In the genomic region with DNA sequence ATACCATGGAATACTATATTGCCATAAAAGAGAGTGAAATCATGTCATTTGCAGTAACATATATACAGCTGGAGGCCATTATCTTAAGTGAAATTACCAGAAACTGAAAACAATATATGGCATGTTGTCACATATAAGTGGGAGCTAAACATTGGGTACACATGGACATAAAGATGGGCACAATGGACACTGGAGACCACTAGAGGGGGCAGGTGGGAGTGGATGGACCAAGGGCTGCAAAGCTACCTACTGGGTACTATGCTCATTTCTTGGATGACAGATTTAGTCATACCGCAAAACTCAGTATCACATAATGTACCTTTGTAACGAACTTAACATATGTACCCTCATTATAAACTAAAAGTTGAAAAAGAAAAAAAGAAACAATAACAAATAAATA, we compare ENCODE assay signal across 14 cellular contexts.
DNase-seq lines count a peak whose midpoint lies in the region; TF ChIP-seq lines count a peak whose summit lies in the region.
"Had no signal": no experiment of that assay in that cellular context is flagged by ENCODE, and none has a peak within 500 bp of the region (broad histone marks: within the 10 kb centered on the region; RNA-seq: fewer than 3 reads in every experiment).

No MANE protein-coding gene starts in this region.

- H3K9me2 ChIP-seq in OCI-LY7 (ENCODE audit: insufficient read depth, low read length): no peaks in the 10 kb centered on the region

- POLR2A ChIA-PET in OCI-LY7 (lab: Charles Lee): no interaction called here

- DNase-seq in DMS 273 (lab: John Stamatoyannopoulos, UW; ENCODE audit: unreplicated experiment): peak; percentile 33
- no peak for DNase-seq in DMS 273 treated with DMSO at 0.1 percent for 48 hours (lab: John Stamatoyannopoulos, UW)
- no peak for DNase-seq in OCI-LY7 (ENCODE audit: low spot score)
- DNase-seq in epithelial cell of proximal tubule (ENCODE audit: low read depth): no peak
- no peak for DNase-seq in retinal pigment epithelial cell (ENCODE audit: low read depth)
- DNase-seq in activated T-cell treated with anti-CD3 and anti-CD28 coated beads, Interleukin-2, amount 50 U/mL, for 48 hours: no peak
- DNase-seq in Ammon's horn (ENCODE audit: low spot score): no peak
- DNase-seq in CD1c-positive myeloid dendritic cell (ENCODE audit: extremely low spot score): no peak
- DNase-seq: 8988T; activated CD8-positive, alpha-beta memory T cell treated with anti-CD3 and anti-CD28 coated beads for 24 hours; activated effector memory CD4-positive, alpha-beta T cell treated with anti-CD3 and anti-CD28 coated beads, Interleukin-2, amount 50 U/mL, for 16 hours; NCI-H2171; NK-92 treated with Interleukin-12 subunit alpha and Interleukin-12 subunit beta, amount 100 ng/mL, for 24 hours had no signal

- no peak overlapping the region for H2AFZ ChIP-seq in OCI-LY7 (ENCODE audit: low read length)

- no peak overlapping the region for H3K27ac ChIP-seq in OCI-LY7 (ENCODE audit: low read depth, low read length, poor library complexity, severe bottlenecking)
- H3K27ac ChIP-seq: prostate gland had no signal

- H3K36me3 ChIP-seq in OCI-LY7 (ENCODE audit: insufficient read depth, low read length): no peaks in the 10 kb centered on the region
- H3K36me3 ChIP-seq: prostate gland had no signal

- BruUV-seq in OCI-LY7 (replicated peaks; lab: Mats Ljungman, UMichigan): no TSS peak

- H3K4me3 ChIP-seq in OCI-LY7 (ENCODE audit: low read depth, low read length, poor library complexity, severe bottlenecking) (no peak overlapping the region), epithelial cell of proximal tubule (ENCODE audit: low read depth, low read length) (no peak overlapping the region), retinal pigment epithelial cell (ENCODE audit: low read length) (no peak overlapping the region)
- H3K4me3 ChIP-seq: prostate gland had no signal

- intact Hi-C loops in OCI-LY7 (cut with micrococcal nuclease; ENCODE audit: unreplicated experiment): no loop called here

- H3K4me2 ChIP-seq in OCI-LY7 (ENCODE audit: low read length): no peak overlapping the region

- H4K20me1 ChIP-seq in OCI-LY7 (ENCODE audit: insufficient read depth, low read length): no peaks in the 10 kb centered on the region

- no peaks in the 10 kb centered on the region for H3K9me3 ChIP-seq in OCI-LY7 (ENCODE audit: low read length)
- H3K9me3 ChIP-seq: prostate gland had no signal

- no peaks in the 10 kb centered on the region for H3K4me1 ChIP-seq in OCI-LY7 (ENCODE audit: insufficient read depth, low read length, poor library complexity, severe bottlenecking)
- H3K4me1 ChIP-seq: prostate gland had no signal

- CTCF ChIA-PET in OCI-LY7 (lab: Charles Lee; ENCODE audit: unreplicated experiment): no interaction called here

- no peaks in the 10 kb centered on the region for H3K79me2 ChIP-seq in OCI-LY7 (ENCODE audit: insufficient read depth, low read depth, low read length)

- TF ChIP-seq CTCF in OCI-LY7 (conservative IDR thresholded peaks at IDR 0.05; ENCODE audit: low read length) (peak; percentile 26; the same call in 1 of the 2 replicates), epithelial cell of proximal tubule (conservative IDR thresholded peaks at IDR 0.05; ENCODE audit: low read depth, low read length) (peak; percentile 10), retinal pigment epithelial cell (conservative IDR thresholded peaks at IDR 0.05; ENCODE audit: low read depth, low read length) (peak; percentile 36)
